22 cellular contexts compared by ENCODE assay signal in the genomic region with DNA sequence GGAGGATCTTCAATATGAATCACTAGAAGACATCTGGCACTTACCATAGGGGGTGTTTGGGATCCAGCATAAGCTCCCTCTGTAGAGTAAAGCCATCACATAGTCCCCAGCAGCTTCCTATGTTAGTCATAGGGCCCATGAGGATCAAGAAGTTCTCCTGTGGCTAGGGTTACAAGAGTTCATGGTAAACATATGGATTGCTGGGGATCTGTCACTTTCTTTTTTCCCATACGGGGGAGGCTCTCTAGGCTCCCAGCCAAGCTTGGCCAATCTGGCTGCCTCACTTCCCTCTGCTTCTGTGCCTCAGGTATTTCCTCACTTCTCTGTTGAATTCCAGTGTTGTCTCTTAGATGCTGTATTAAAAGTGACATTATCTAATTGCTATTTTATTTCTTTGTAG.
"Had no signal": no experiment of that assay in that cellular context is flagged by ENCODE, and none has a peak within 500 bp of the region (broad histone marks: within the 10 kb centered on the region; RNA-seq: fewer than 3 reads in every experiment).

No MANE protein-coding gene starts in this region.

- H3K36me3 Mint-ChIP-seq: activated CD8-positive, alpha-beta memory T cell treated with anti-CD3 and anti-CD28 coated beads, Interleukin-2, amount 10 ng/mL, durations not matched to agents 7 days and 5 days; brain had no signal

- H3K27me3 Mint-ChIP-seq: activated CD4-positive, alpha-beta T cell treated with anti-CD3 and anti-CD28 coated beads, Interleukin-2, amount 10 ng/mL, durations not matched to agents 7 days and 5 days; activated CD8-positive, alpha-beta memory T cell treated with anti-CD3 and anti-CD28 coated beads, Interleukin-2, amount 10 ng/mL, durations not matched to agents 7 days and 5 days; activated CD8-positive, alpha-beta T cell treated with anti-CD3 and anti-CD28 coated beads for 36 hours; memory B cell; stimulated activated naive CD8-positive, alpha-beta T cell treated with anti-CD3 and anti-CD28 coated beads, Interleukin-15, Interleukin-2, amounts not matched to agents 100 ng/mL and 50 ng/mL, for 24 hours had no signal

- H3K9me3 Mint-ChIP-seq: activated CD4-positive, alpha-beta T cell treated with anti-CD3 and anti-CD28 coated beads, Interleukin-2, amount 10 ng/mL, durations not matched to agents 7 days and 5 days had no signal

- H3K9me3 ChIP-seq: thyroid gland had no signal

- H3K27ac ChIP-seq: esophagus muscularis mucosa, parathyroid adenoma, thyroid gland had no signal

- H3K4me1 ChIP-seq: esophagus muscularis mucosa, parathyroid adenoma, thyroid gland had no signal

- ATAC-seq: activated CD8-positive, alpha-beta memory T cell treated with anti-CD3 and anti-CD28 coated beads, Interleukin-2, amount 10 ng/mL, durations not matched to agents 7 days and 5 days; activated CD8-positive, alpha-beta T cell treated with anti-CD3 and anti-CD28 coated beads for 36 hours; activated naive CD4-positive, alpha-beta T cell treated with anti-CD3 and anti-CD28 coated beads, Interleukin-2, amount 50 U/mL, for 72 hours; effector memory CD8-positive, alpha-beta T cell; right cardiac atrium had no signal

- H3K4me1 Mint-ChIP-seq: activated CD4-positive, alpha-beta T cell treated with anti-CD3 and anti-CD28 coated beads, Interleukin-2, amount 10 ng/mL, durations not matched to agents 7 days and 5 days; activated CD8-positive, alpha-beta memory T cell treated with anti-CD3 and anti-CD28 coated beads, Interleukin-2, amount 10 ng/mL, durations not matched to agents 7 days and 5 days; brain; memory B cell had no signal

- H3K36me3 ChIP-seq: esophagus muscularis mucosa, thyroid gland had no signal

- H3K4me3 ChIP-seq: esophagus muscularis mucosa, thyroid gland had no signal

- H3K27ac Mint-ChIP-seq: activated CD4-positive, alpha-beta T cell treated with anti-CD3 and anti-CD28 coated beads, Interleukin-2, amount 10 ng/mL, durations not matched to agents 7 days and 5 days; activated CD8-positive, alpha-beta memory T cell treated with anti-CD3 and anti-CD28 coated beads, Interleukin-2, amount 10 ng/mL, durations not matched to agents 7 days and 5 days; activated CD8-positive, alpha-beta T cell treated with anti-CD3 and anti-CD28 coated beads for 36 hours; activated naive CD4-positive, alpha-beta T cell treated with anti-CD3 and anti-CD28 coated beads, Interleukin-2, amount 50 U/mL, for 72 hours; brain; effector memory CD8-positive, alpha-beta T cell; memory B cell; nephron progenitor cell; stimulated activated naive CD8-positive, alpha-beta T cell treated with anti-CD3 and anti-CD28 coated beads, Interleukin-15, Interleukin-2, amounts not matched to agents 100 ng/mL and 50 ng/mL, for 24 hours; T-helper 1 cell treated with Interleukin-12 subunit alpha and Interleukin-12 subunit beta and Interleukin-4 antibody, amounts not matched to agents 30 μg/mL and 1 μg/mL, for 36 hours had no signal

- H3K27me3 ChIP-seq: esophagus muscularis mucosa, thyroid gland had no signal

- DNase-seq: activated CD4-positive, alpha-beta T cell treated with anti-CD3 and anti-CD28 coated beads, Interleukin-2, amount 10 ng/mL, durations not matched to agents 7 days and 5 days; activated CD4-positive, CD25-positive, alpha-beta regulatory T cell treated with anti-CD3 and anti-CD28 coated beads, Interleukin-2, amount 50 U/mL, for 72 hours; activated CD8-positive, alpha-beta memory T cell treated with anti-CD3 and anti-CD28 coated beads, Interleukin-2, amount 10 ng/mL, durations not matched to agents 7 days and 5 days; activated CD8-positive, alpha-beta T cell treated with anti-CD3 and anti-CD28 coated beads for 36 hours; activated gamma-delta T cell treated with Interleukin-2 at 50 U/mL for 16 hours; aorta; caudate nucleus; effector memory CD8-positive, alpha-beta T cell; hippocampal formation; nephron progenitor cell; stimulated activated CD4-positive, alpha-beta T cell treated with anti-CD3 and anti-CD28 coated beads, Interleukin-12 subunit alpha, Interleukin-12 subunit beta, amount 100 ng/mL, for 4 hours; stimulated activated CD4-positive, alpha-beta T cell treated with anti-CD3 and anti-CD28 coated beads, Interleukin-4, amount 100 ng/mL, for 4 hours; substantia nigra; thyroid gland had no signal

- H3K4me3 Mint-ChIP-seq: activated CD4-positive, alpha-beta T cell treated with anti-CD3 and anti-CD28 coated beads, Interleukin-2, amount 10 ng/mL, durations not matched to agents 7 days and 5 days; activated CD8-positive, alpha-beta memory T cell treated with anti-CD3 and anti-CD28 coated beads, Interleukin-2, amount 10 ng/mL, durations not matched to agents 7 days and 5 days; activated CD8-positive, alpha-beta T cell treated with anti-CD3 and anti-CD28 coated beads for 36 hours; brain; effector memory CD8-positive, alpha-beta T cell; memory B cell; nephron progenitor cell; stimulated activated naive CD8-positive, alpha-beta T cell treated with anti-CD3 and anti-CD28 coated beads, Interleukin-15, Interleukin-2, amounts not matched to agents 100 ng/mL and 50 ng/mL, for 24 hours; T-helper 1 cell treated with Interleukin-12 subunit alpha and Interleukin-12 subunit beta and Interleukin-4 antibody, amounts not matched to agents 30 μg/mL and 1 μg/mL, for 36 hours had no signal
